9 cellular contexts compared by ENCODE assay signal in the genomic region with DNA sequence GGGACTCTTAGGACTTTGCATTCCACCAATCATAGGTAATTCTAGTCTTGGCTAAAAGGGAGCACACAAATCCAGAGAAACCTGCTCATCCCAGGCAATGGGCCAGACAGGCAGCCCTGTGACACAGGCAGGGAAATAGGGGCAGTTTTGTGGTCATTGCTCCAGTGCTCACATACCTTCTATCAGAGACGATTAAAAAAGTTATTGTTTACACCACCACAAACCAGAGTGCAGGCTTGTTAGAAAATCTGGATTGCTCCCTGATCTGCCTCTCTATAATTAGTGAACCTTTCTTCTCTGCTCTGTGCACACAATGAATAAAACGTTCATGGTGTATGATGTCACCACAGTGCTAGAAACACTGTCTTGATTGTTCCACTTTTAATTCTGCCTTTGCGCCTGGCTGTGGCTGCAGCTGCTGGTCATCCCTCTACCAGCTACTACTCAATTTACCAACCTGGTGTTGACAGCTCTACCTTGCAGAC.
DNase-seq lines count a peak whose midpoint lies in the region; ATAC-seq lines count a peak whose summit lies in the region.
"Had no signal": no experiment of that assay in that cellular context is flagged by ENCODE, and none has a peak within 500 bp of the region (broad histone marks: within the 10 kb centered on the region; RNA-seq: fewer than 3 reads in every experiment).

No MANE protein-coding gene starts in this region.

- DNase-seq in NCI-H345 (lab: John Stamatoyannopoulos, UW) = peak; percentile 28
- no peak for DNase-seq in NCI-H345 treated with DMSO at 0.1 percent for 48 hours (lab: John Stamatoyannopoulos, UW; ENCODE audit: unreplicated experiment)
- peak; percentile 5 for DNase-seq in T1000 (lab: John Stamatoyannopoulos, UW)
- DNase-seq in islet precursor cell = peak; percentile 86
- DNase-seq in substantia nigra (lab: John Stamatoyannopoulos, UW) = peak in 39 of 49 donors; percentile 19 to 82 (median 51)
- DNase-seq in HuH-7.5 (ENCODE audit: low spot score) = no peak
- DNase-seq in LoVo (ENCODE audit: low spot score) = no peak
- DNase-seq: NCI-H510A treated with DMSO at 0.1 percent for 48 hours had no signal

- H3K27ac ChIP-seq in substantia nigra (ENCODE audit: low read depth, low read length, poor library complexity, severe bottlenecking) = peak overlapping the region; percentile 97

- no peak for ATAC-seq in HG02610 (IDR thresholded peaks at IDR 0.05; ENCODE audit: unreplicated experiment)

Comparison
In these comparisons a context has a peak if more than half of its experiments do, and no peak if none do; other contexts are left out.
1. DNase-seq: peak in NCI-H345 (single experiment), T1000 (single experiment), islet precursor cell (single experiment) and substantia nigra (39 of 49); none in NCI-H345 treated with DMSO at 0.1 percent for 48 hours (single experiment), HuH-7.5 (single experiment) and LoVo (single experiment).